36 cellular contexts compared by ENCODE assay signal in genomic region chr3:17422636-17423035, GRCh38.
"Had no signal": no experiment of that assay in that cellular context is flagged by ENCODE, and none has a peak within 500 bp of the region (broad histone marks: within the 10 kb centered on the region; RNA-seq: fewer than 3 reads in every experiment).

No MANE protein-coding gene starts in this region.

- H3K9me3 ChIP-seq: MG63 had no signal

- H3K27me3 ChIP-seq: MG63 had no signal

- DNase-seq: Karpas-422, Kasumi-1, MG63, MM.1S, MV-4-11, NCI-H1048, NCI-H1092, NCI-H1092 treated with DMSO at 0.1 percent for 48 hours, NCI-H1105, NCI-H1105 treated with DMSO at 0.1 percent for 48 hours, NCI-H1417, NCI-H1417 treated with DMSO at 0.1 percent for 48 hours, NCI-H1436, NCI-H1436 treated with DMSO at 0.1 percent for 48 hours, NCI-H146, NCI-H1694, NCI-H1694 treated with DMSO at 0.1 percent for 48 hours, NCI-H187, NCI-H187 treated with DMSO at 0.1 percent for 48 hours, NCI-H1930, NCI-H2029, NCI-H2029 treated with DMSO at 0.1 percent for 48 hours, NCI-H2081, NCI-H2081 treated with DMSO at 0.1 percent for 48 hours, NCI-H2107, NCI-H2171, NCI-H2171 treated with DMSO at 0.1 percent for 48 hours, NCI-H2227 treated with DMSO at 0.1 percent for 48 hours, NCI-H226, NCI-H345, NCI-H446, NCI-H446 treated with DMSO at 0.1 percent for 48 hours, NCI-H510A, NCI-H510A treated with DMSO at 0.1 percent for 48 hours, NCI-H524, NCI-H524 treated with DMSO at 0.1 percent for 48 hours had no signal

- H3K4me3 ChIP-seq: MG63 had no signal

- H3K36me3 ChIP-seq: MG63 had no signal
